ENCODE assay signal across 18 cellular contexts in genomic region chr17:66970797-66971196, GRCh38. TPM values are rescaled to one million over a fixed set of nuclear protein-coding genes. Genes with fewer than 3 reads are reported as not detected.
A peak's percentile ranks its signal among the peaks of the same experiment; 100 is the strongest.
DNase-seq lines count a peak whose midpoint lies in the region; ATAC-seq, FAIRE-seq and TF ChIP-seq lines count a peak whose summit lies in the region.
"Had no signal": no experiment of that assay in that cellular context is flagged by ENCODE, and none has a peak within 500 bp of the region (broad histone marks: within the 10 kb centered on the region; RNA-seq: fewer than 3 reads in every experiment).

No MANE protein-coding gene starts in this region.

- H2AFZ ChIP-seq in SK-N-SH (ENCODE audit: low read depth) (no peak overlapping the region), trophoblast cell (ENCODE audit: insufficient read depth, low read length, poor library complexity) (no peak overlapping the region)

- peaks cover 0 to 87% of the 10 kb centered on the region in 2 experiments; a peak in 2 of 4 replicates for H3K4me1 ChIP-seq in SK-N-SH (ENCODE audit: control insufficient read depth in 1 of 2, insufficient read depth in 2 of 2, low read depth in 1 of 2, low read length in 1 of 2)
- H3K4me1 ChIP-seq in trophoblast cell (ENCODE audit: control insufficient read depth in 1 of 2, insufficient read depth in 2 of 2, low read length in 2 of 2): peaks cover 42 to 45% of the 10 kb centered on the region in 2 experiments

- FAIRE-seq in GM19239 (lab: Jason Lieb, UNC): no peak
- FAIRE-seq: A549, H1, HepG2 had no signal

- H3K79me2 ChIP-seq in SK-N-SH (ENCODE audit: insufficient read depth): peaks cover 14% of the 10 kb centered on the region; the same call in 1 of the 2 replicates
- H3K79me2 ChIP-seq in trophoblast cell (ENCODE audit: control insufficient read depth, insufficient read depth, low read length, poor library complexity): peaks cover 8% of the 10 kb centered on the region

- POLR2A ChIA-PET in SK-N-SH (lab: Yijun Ruan, JAX): interaction anchor here (0.7 to 10.4 kb wide), 10 partner anchors 10 to 190 kb away, joined by 3 to 125 read pairs (median 3); no protein-coding TSS in a partner anchor

- no peak overlapping the region for H2BK120ac ChIP-seq in trophoblast cell (ENCODE audit: insufficient read depth, low read length, poor library complexity)

- no peak overlapping the region for H3K4me3 ChIP-seq in SK-N-SH (ENCODE audit: low read depth in 2 of 2, low read length in 1 of 2)
- no peak overlapping the region for H3K4me3 ChIP-seq in trophoblast cell (ENCODE audit: low read depth, low read length)
- H3K4me3 ChIP-seq: A549 had no signal

- H3K36me3 Mint-ChIP-seq in neural crest cell (ENCODE audit: low read depth): peaks cover 3% of the 10 kb centered on the region
- H3K36me3 Mint-ChIP-seq: IgD-negative memory B cell had no signal

- H2AK5ac ChIP-seq in trophoblast cell (ENCODE audit: low read length): no peak overlapping the region

- ATAC-seq in SK-N-SH treated with all-trans-retinoic acid at 6 μM for 48 hours: no peak
- ATAC-seq: A549 had no signal

- peak overlapping the region; percentile 12 for H3K18ac ChIP-seq in trophoblast cell (ENCODE audit: low read length)

- H3K36me3 ChIP-seq in SK-N-SH (replicated peaks in 1 of 2; ENCODE audit: control insufficient read depth in 1 of 2, insufficient read depth in 2 of 2, low read length in 1 of 2) (peaks cover 0 to 4% of the 10 kb centered on the region in 2 experiments), trophoblast cell (ENCODE audit: control insufficient read depth in 1 of 2, insufficient read depth in 2 of 2, low read length in 2 of 2) (peaks cover 6 to 12% of the 10 kb centered on the region in 2 experiments)

- DNase-seq in SK-N-SH (peak; percentile 54), neural crest cell (ENCODE audit: low read depth, low spot score) (no peak), trophoblast cell (no peak), NCI-H2196 treated with DMSO at 0.1 percent for 48 hours (lab: John Stamatoyannopoulos, UW; ENCODE audit: unreplicated experiment) (no peak), GM19239 (ENCODE audit: insufficient read length, low spot score) (no peak), medulla oblongata (ENCODE audit: extremely low spot score) (no peak)
- DNase-seq: AML-193; CD4-positive, alpha-beta T cell; DMS153; DMS79; GDM1; H9 had no signal

- H3K9ac ChIP-seq in SK-N-SH (no peak overlapping the region), trophoblast cell (ENCODE audit: low read length) (no peak overlapping the region)

- CTCF ChIA-PET in SK-N-SH (lab: Yijun Ruan, JAX): interaction anchor here (0.7 to 6.8 kb wide), 22 partner anchors 9 to 433 kb away, joined by 3 to 60 read pairs (median 4); no protein-coding TSS in a partner anchor

- peak overlapping the region; percentile 11 for H4K91ac ChIP-seq in trophoblast cell (ENCODE audit: low read depth, low read length)

- peak in 1 of 2 experiments; percentile 82; a peak in 2 of 4 replicates for TF ChIP-seq EP300 in SK-N-SH (IDR thresholded peaks at IDR 0.05; ENCODE audit: borderline replicate concordance in 1 of 2, low read depth in 1 of 2, low read length in 1 of 2)

- H3K27ac Mint-ChIP-seq in neural crest cell (ENCODE audit: unreplicated experiment): peak overlapping the region; percentile 57
- H3K27ac Mint-ChIP-seq: CD4-positive, alpha-beta T cell; H9; IgD-negative memory B cell had no signal

- no peak overlapping the region for H3K4ac ChIP-seq in trophoblast cell (ENCODE audit: low read depth, low read length)

- 77% methylated on average over 6 of the region's 6 CpGs for WGBS in SK-N-SH (ENCODE audit: low lambda C conversion rate)
- WGBS in trophoblast cell (ENCODE audit: extremely low coverage, insufficient coverage, insufficient read length): no CpG with 5 or more reads among the region's 6 CpGs

- peaks cover 24% of the 10 kb centered on the region for H4K20me1 ChIP-seq in SK-N-SH (ENCODE audit: insufficient read depth)

- H3K4me2 ChIP-seq in SK-N-SH: no peak overlapping the region
- H3K4me2 ChIP-seq in trophoblast cell (ENCODE audit: low read length): peak overlapping the region; percentile 37
- H3K4me2 ChIP-seq: A549 had no signal

- H4K12ac ChIP-seq in trophoblast cell (ENCODE audit: low read depth, low read length): no peak overlapping the region

- H2BK5ac ChIP-seq in trophoblast cell (ENCODE audit: low read depth, low read length, poor library complexity): peak overlapping the region; percentile 57

- H3K9me3 ChIP-seq in SK-N-SH (no peaks in the 10 kb centered on the region), trophoblast cell (ENCODE audit: insufficient read depth, low read depth, low read length) (no peaks in the 10 kb centered on the region)
- H3K9me3 ChIP-seq: A549 had no signal

- H3K27ac ChIP-seq in SK-N-SH (ENCODE audit: low read depth in 2 of 2, low read length in 1 of 2) (peak overlapping the region in 1 of 2 experiments; percentile 97; a peak in 2 of 4 replicates), trophoblast cell (ENCODE audit: low read depth, low read length) (peak overlapping the region; percentile 84)
- H3K27ac ChIP-seq: 22Rv1, A549 had no signal

- H3K9me3 Mint-ChIP-seq in neural crest cell: no peaks in the 10 kb centered on the region
- H3K9me3 Mint-ChIP-seq: CD4-positive, alpha-beta T cell; H9 had no signal

- H3K14ac ChIP-seq in trophoblast cell (ENCODE audit: low read length): no peak overlapping the region

- H3K27me3 Mint-ChIP-seq in neural crest cell (ENCODE audit: low read depth): peaks cover 26% of the 10 kb centered on the region

- no peak for TF ChIP-seq RAD21 in SK-N-SH (IDR thresholded peaks at IDR 0.05; ENCODE audit: low read length)

- TF ChIP-seq CTCF in SK-N-SH (IDR thresholded peaks at IDR 0.05) (no peak), neural crest cell (conservative IDR thresholded peaks at IDR 0.05) (no peak)

- H2BK12ac ChIP-seq in trophoblast cell (ENCODE audit: low read length): no peak overlapping the region

- H3K27me3 ChIP-seq in SK-N-SH (ENCODE audit: insufficient read depth): no peaks in the 10 kb centered on the region
- no peaks in the 10 kb centered on the region for H3K27me3 ChIP-seq in trophoblast cell (ENCODE audit: insufficient read depth, low read length)

- no peaks in the 10 kb centered on the region for H3F3A ChIP-seq in SK-N-SH (replicated peaks; ENCODE audit: insufficient read depth)

- H3K79me1 ChIP-seq in trophoblast cell (ENCODE audit: low read length): peaks cover 21% of the 10 kb centered on the region

- H3K9me2 ChIP-seq in SK-N-SH: no peaks in the 10 kb centered on the region

- H3K4me1 Mint-ChIP-seq in neural crest cell: peaks cover 42% of the 10 kb centered on the region

- H3K23ac ChIP-seq in trophoblast cell (ENCODE audit: low read length): no peak overlapping the region

- H3K4me3 Mint-ChIP-seq in neural crest cell: peak overlapping the region; percentile 32
- H3K4me3 Mint-ChIP-seq: CD4-positive, alpha-beta T cell; H9; IgD-negative memory B cell had no signal

- no peak overlapping the region for H4K8ac ChIP-seq in trophoblast cell (ENCODE audit: low read depth, low read length)

TF ChIP-seq in SK-N-SH, 30 proteins besides CTCF, POLR2A, EP300 and RAD21:
- TF ChIP-seq GATA2 (CRISPR knock-in tag; IDR thresholded peaks at IDR 0.05) (peak; percentile 54), TEAD4 (IDR thresholded peaks at IDR 0.05; ENCODE audit: borderline replicate concordance, insufficient read depth) (no peak), ZBTB33 (IDR thresholded peaks at IDR 0.05; ENCODE audit: borderline replicate concordance, low read depth) (no peak), FOXJ3 (CRISPR knock-in tag; IDR thresholded peaks at IDR 0.05) (no peak; the same call in 1 of the 2 replicates)

TF ChIP-seq in SK-N-SH treated with all-trans-retinoic acid at 6 μM for 48 hours, 23 proteins besides CTCF, POLR2A, EP300 and RAD21 (continues in another document):
- TF ChIP-seq GLIS3 (CRISPR knock-in tag; IDR thresholded peaks at IDR 0.05) (no peak), TSHZ2 (CRISPR knock-in tag; IDR thresholded peaks at IDR 0.05) (no peak), PPARA (CRISPR knock-in tag; IDR thresholded peaks at IDR 0.05; ENCODE audit: borderline replicate concordance) (no peak), CSDC2 (CRISPR knock-in tag; IDR thresholded peaks at IDR 0.05) (no peak), TOX (CRISPR knock-in tag; IDR thresholded peaks at IDR 0.05; ENCODE audit: borderline replicate concordance) (no peak), ARNTL (CRISPR knock-in tag; IDR thresholded peaks at IDR 0.05; ENCODE audit: borderline replicate concordance, low read depth) (no peak), ISL1 (CRISPR knock-in tag; IDR thresholded peaks at IDR 0.05) (no peak)

RNA-seq across cellular contexts. Expression of gene CACNG4, which starts 6.3 kb away (rescaled TPM):
- polyA plus RNA-seq in SK-N-SH (2012; rRNA removed): 12.4 and 13.2 TPM in 2 replicates
- polyA plus RNA-seq in SK-N-SH (2012; cell fraction: cytosol; rRNA removed): 9.9 and 16.7 TPM in 2 replicates
- 7.9 and 9.8 TPM in 2 replicates for polyA plus RNA-seq in SK-N-SH (2012; cell fraction: nucleus; rRNA removed)
- 38.4 and 38.9 TPM in 2 replicates for total RNA-seq in neural crest cell
- polyA plus RNA-seq in trophoblast cell (2013): 53.7 and 55.4 TPM in 2 replicates
- total RNA-seq: CD4-positive, alpha-beta T cell had no signal
- polyA plus RNA-seq: IgD-negative memory B cell had no signal
